9 cellular contexts compared by ENCODE assay signal in the genomic region with DNA sequence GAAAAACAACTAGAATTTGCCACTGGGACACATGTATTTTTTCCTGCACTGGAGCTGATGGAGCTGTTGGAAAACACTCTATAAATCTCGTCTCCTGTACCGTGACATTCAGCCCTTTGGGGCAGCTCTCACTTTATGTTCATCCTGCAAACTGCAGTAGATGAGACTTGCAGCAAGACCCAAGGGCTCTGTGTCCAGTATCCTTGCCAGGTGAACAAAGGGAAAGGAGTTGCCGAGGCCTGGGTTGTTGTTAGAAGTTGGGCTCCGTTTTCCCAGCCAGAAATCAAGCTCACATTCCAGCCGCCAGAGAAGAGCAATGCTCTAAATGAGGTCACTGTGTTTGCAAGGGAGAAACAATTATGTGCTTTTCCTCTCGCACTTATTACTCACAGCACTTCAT.
DNase-seq lines count a peak whose midpoint lies in the region; ATAC-seq and TF ChIP-seq lines count a peak whose summit lies in the region.
"Had no signal": no experiment of that assay in that cellular context is flagged by ENCODE, and none has a peak within 500 bp of the region (broad histone marks: within the 10 kb centered on the region; RNA-seq: fewer than 3 reads in every experiment).

No MANE protein-coding gene starts in this region.

- no peak overlapping the region for H3K9ac ChIP-seq in fibroblast of lung (ENCODE audit: insufficient read depth, low read length)

- POLR2A ChIA-PET in AG04449 (lab: Yijun Ruan, JAX): no interaction called here

- TF ChIP-seq CTCF in AG04449 (IDR thresholded peaks at IDR 0.05; ENCODE audit: insufficient read depth, low read length, missing control alignments) (peak; percentile 37), fibroblast of lung (conservative IDR thresholded peaks at IDR 0.05 in 1 of 2, IDR thresholded peaks at IDR 0.05 in 1 of 2; ENCODE audit: low read depth in 1 of 2, low read length in 2 of 2) (peak; percentile 14 to 63)

- ATAC-seq in GM21360 (IDR thresholded peaks at IDR 0.05; ENCODE audit: unreplicated experiment) (no peak), left lobe of liver (no peak)

- H3K4me3 ChIP-seq in AG04449 (ENCODE audit: low read depth, low read length) (peak overlapping the region; percentile 32), MG63 (no peak overlapping the region), fibroblast of lung (replicated peaks in 1 of 4; ENCODE audit: control extremely low read depth in 1 of 4, insufficient read depth in 1 of 4, low read depth in 3 of 4, low read length in 4 of 4) (peak overlapping the region in 2 of 4 experiments; percentile 27 to 36)

- CTCF ChIA-PET in AG04449 (lab: Yijun Ruan, JAX): interaction anchor here (1.2 to 2.2 kb wide), 5 partner anchors 10 to 188 kb away, joined by 3 to 5 read pairs (median 4); no protein-coding TSS in a partner anchor

- H3K79me2 ChIP-seq in fibroblast of lung (ENCODE audit: control insufficient read depth, insufficient read depth, low read length): no peaks in the 10 kb centered on the region

- no peak overlapping the region for H3K27ac ChIP-seq in fibroblast of lung (ENCODE audit: insufficient read depth, low read length)

- H3K4me2 ChIP-seq in fibroblast of lung (ENCODE audit: extremely low read depth, insufficient read depth, low read length): peak overlapping the region; percentile 80

- H3K27me3 ChIP-seq in MG63 (no peaks in the 10 kb centered on the region), fibroblast of lung (ENCODE audit: control insufficient read depth, insufficient read depth, low read length) (no peaks in the 10 kb centered on the region)

- H3K36me3 ChIP-seq in MG63 (no peaks in the 10 kb centered on the region), fibroblast of lung (ENCODE audit: control insufficient read depth, insufficient read depth, low read length) (no peaks in the 10 kb centered on the region)

- H3K9me3 ChIP-seq in MG63: no peaks in the 10 kb centered on the region
- no peaks in the 10 kb centered on the region for H3K9me3 ChIP-seq in fibroblast of lung (ENCODE audit: control insufficient read depth, insufficient read depth, low read depth, low read length)

- DNase-seq in AG04449 (ENCODE audit: low read depth, low spot score) (peak; percentile 19), MG63 (peak; percentile 18), fibroblast of lung (ENCODE audit: low read depth in 2 of 2) (peak; percentile 59 to 75), mucosa of gallbladder (ENCODE audit: low spot score) (peak; percentile 12), NK-92 (lab: John Stamatoyannopoulos, UW; ENCODE audit: unreplicated experiment) (no peak), left lobe of liver (ENCODE audit: low spot score) (no peak)
- no peak for DNase-seq in activated CD4-positive, alpha-beta T cell treated with anti-CD3 and anti-CD28 coated beads, Interleukin-2, amount 50 U/mL, for 4 hours
- DNase-seq: NCI-H69 had no signal

- no peaks in the 10 kb centered on the region for H3K4me1 ChIP-seq in fibroblast of lung (ENCODE audit: control insufficient read depth, extremely low read depth, insufficient read depth, low read length)

- H4K20me1 ChIP-seq in fibroblast of lung (ENCODE audit: control insufficient read depth, extremely low read depth, insufficient read depth, low read length): no peaks in the 10 kb centered on the region

- H2AFZ ChIP-seq in fibroblast of lung (ENCODE audit: low read length): peak overlapping the region; percentile 67

Comparison
In these comparisons a context has a peak if more than half of its experiments do, and no peak if none do; other contexts are left out.
1. DNase-seq: peak in AG04449 (single experiment), MG63 (single experiment), fibroblast of lung (2 of 2) and mucosa of gallbladder (single experiment); none in NK-92 (single experiment), activated CD4-positive, alpha-beta T cell treated with anti-CD3 and anti-CD28 coated beads, Interleukin-2, amount 50 U/mL, for 4 hours (0 of 2) and left lobe of liver (single experiment).